Comparison of ENCODE assay signal across 8 cellular contexts in genomic region chr3:16290007-16290826, GRCh38. TPM values are rescaled to one million over a fixed set of nuclear protein-coding genes. Genes with fewer than 3 reads are reported as not detected.
A peak's percentile ranks its signal among the peaks of the same experiment; 100 is the strongest.
DNase-seq lines count a peak whose midpoint lies in the region; ATAC-seq and TF ChIP-seq lines count a peak whose summit lies in the region.

No MANE protein-coding gene starts in this region.

- peak; percentile 60 for ATAC-seq in stimulated activated memory B cell treated with anti-CD40 and anti-IgM and Interleukin-4, amounts not matched to agents 10 μg/mL and 1 μg/mL and 100 μg/mL, for 72 hours
- ATAC-seq in HG02981 (IDR thresholded peaks at IDR 0.05; ENCODE audit: unreplicated experiment) = no peak

- peak; percentile 88 for TF ChIP-seq RAD21 in Ishikawa (IDR thresholded peaks at IDR 0.05; ENCODE audit: low read depth)

- H3K27ac Mint-ChIP-seq in stimulated activated memory B cell treated with anti-CD40 and anti-IgM and Interleukin-4, amounts not matched to agents 10 μg/mL and 1 μg/mL and 100 μg/mL, for 72 hours = peak overlapping the region; percentile 20

- no peak overlapping the region for H3K4me3 Mint-ChIP-seq in stimulated activated memory B cell treated with anti-CD40 and anti-IgM and Interleukin-4, amounts not matched to agents 10 μg/mL and 1 μg/mL and 100 μg/mL, for 72 hours

- peak; percentile 52 for DNase-seq in activated CD8-positive, alpha-beta memory T cell treated with anti-CD3 and anti-CD28 coated beads, Interleukin-2, amount 50 U/mL, for 4 hours
- no peak for DNase-seq in activated CD8-positive, alpha-beta memory T cell treated with anti-CD3 and anti-CD28 coated beads for 24 hours
- DNase-seq in SK-N-DZ (ENCODE audit: low spot score) (peak; percentile 34), T47D (ENCODE audit: low read depth in 1 of 2, low spot score in 1 of 2) (peak; percentile 28 to 53), kidney tubule cell (ENCODE audit: low spot score) (peak; percentile 49)

- peaks cover 24% of the 10 kb centered on the region for H3K4me1 Mint-ChIP-seq in stimulated activated memory B cell treated with anti-CD40 and anti-IgM and Interleukin-4, amounts not matched to agents 10 μg/mL and 1 μg/mL and 100 μg/mL, for 72 hours

- no peak for TF ChIP-seq EP300 in Ishikawa (IDR thresholded peaks at IDR 0.05; ENCODE audit: borderline replicate concordance)

- in situ Hi-C loops in T47D (cut with HindIII; ENCODE audit: low pct_unique_long_range_greater_than_20kb, low sequenced_read_pairs) = no loop called here

- H3K27me3 Mint-ChIP-seq in stimulated activated memory B cell treated with anti-CD40 and anti-IgM and Interleukin-4, amounts not matched to agents 10 μg/mL and 1 μg/mL and 100 μg/mL, for 72 hours = no peaks in the 10 kb centered on the region

- no peaks in the 10 kb centered on the region for H3K9me3 Mint-ChIP-seq in stimulated activated memory B cell treated with anti-CD40 and anti-IgM and Interleukin-4, amounts not matched to agents 10 μg/mL and 1 μg/mL and 100 μg/mL, for 72 hours

- H3K36me3 Mint-ChIP-seq in stimulated activated memory B cell treated with anti-CD40 and anti-IgM and Interleukin-4, amounts not matched to agents 10 μg/mL and 1 μg/mL and 100 μg/mL, for 72 hours = peaks cover 32% of the 10 kb centered on the region

TF ChIP-seq in Ishikawa, 13 proteins besides CTCF, POLR2A, EP300 and RAD21:
- TF ChIP-seq TEAD4 (IDR thresholded peaks at IDR 0.05) (no peak), NFIC (IDR thresholded peaks at IDR 0.05) (no peak), ZBTB7A (IDR thresholded peaks at IDR 0.05; ENCODE audit: low read depth) (no peak)

RNA-seq across cellular contexts. Expression of gene OXNAD1, which starts 25.2 kb away (rescaled TPM):
- polyA plus RNA-seq in SK-N-DZ (2014; cell fraction: cytosol; rRNA removed) = 22.0 and 27.1 TPM in 2 replicates
- polyA plus RNA-seq in SK-N-DZ (2014; cell fraction: nucleus; rRNA removed) = 25.1 and 26.3 TPM in 2 replicates

RNA-seq across cellular contexts. Expression of gene DPH3, which starts 25.5 kb away (rescaled TPM):
- 30.8 and 32.7 TPM in 2 replicates for polyA plus RNA-seq in SK-N-DZ (2014; cell fraction: cytosol; rRNA removed)
- 13.5 and 14.0 TPM in 2 replicates for polyA plus RNA-seq in SK-N-DZ (2014; cell fraction: nucleus; rRNA removed)
